ENCODE assay signal across 8 cellular contexts in genomic region chr6:31945507-31946369, GRCh38. TPM values are rescaled to one million over a fixed set of nuclear protein-coding genes. Genes with fewer than 3 reads are reported as not detected.
DNase-seq lines count a peak whose midpoint lies in the region; ATAC-seq, FAIRE-seq and TF ChIP-seq lines count a peak whose summit lies in the region.

TSS of gene CFB (plus strand) at chr6:31946095. CDS start at chr6:31946222, 127 bp downstream.

- H2BK15ac ChIP-seq in H1 (ENCODE audit: low read length) = 0 out of 2 replicates have a peak within 1 kb of the TSS, but pooled peaks have one; percentile 29

- H4K20me1 ChIP-seq in H1 (replicated peaks in 1 of 2; ENCODE audit: control insufficient read depth in 1 of 2, insufficient read depth in 2 of 2, low read length in 2 of 2) = no peaks in the 10 kb centered on the region

- H3K27ac ChIP-seq in A549 = peak within 1 kb of the TSS; percentile 61 to 83; a peak in 5 of 6 replicates
- H3K27ac ChIP-seq in H1 (ENCODE audit: low read depth, low read length) = no peak within 1 kb of the TSS
- peak within 1 kb of the TSS; percentile 64 for H3K27ac ChIP-seq in muscle layer of colon (ENCODE audit: low read depth, low read length)

- TF ChIP-seq CTCF in A549 (IDR thresholded peaks at IDR 0.05) = no peak
- no peak for TF ChIP-seq CTCF in H1 (IDR thresholded peaks at IDR 0.05; ENCODE audit: control extremely low read depth in 1 of 3, insufficient read depth in 1 of 3, low read depth in 1 of 3, low read length in 3 of 3)

- no peak within 1 kb of the TSS for H2BK20ac ChIP-seq in H1 (ENCODE audit: low read length)

- H3K18ac ChIP-seq in H1 (ENCODE audit: extremely low read depth, low read length) = no peak within 1 kb of the TSS

- CTCF ChIA-PET in A549 (lab: Yijun Ruan, JAX) = interaction anchor here (0.6 kb wide), 1 partner anchor 51 kb away, joined by 3 read pairs; no protein-coding TSS in a partner anchor
- CTCF ChIA-PET in H1 (lab: Charles Lee; ENCODE audit: partially characterized antibody) = interaction anchor here (0.7 to 2.0 kb wide), 6 partner anchors 10 to 102 kb away, joined by 3 to 6 read pairs (median 3); no protein-coding TSS in a partner anchor

- no peak within 1 kb of the TSS for H3K4ac ChIP-seq in H1 (replicated peaks; ENCODE audit: insufficient read length, low read depth, low read length)

- H3K4me1 ChIP-seq in A549 = peaks cover 25% of the 10 kb centered on the region
- peaks cover 0 to 2% (median 0%) of the 10 kb centered on the region in 4 experiments; a peak in 1 of 7 replicates for H3K4me1 ChIP-seq in H1 (replicated peaks in 1 of 4; ENCODE audit: control insufficient read depth in 3 of 4, insufficient read depth in 4 of 4, low read length in 3 of 4)
- peaks cover 10% of the 10 kb centered on the region for H3K4me1 ChIP-seq in muscle layer of colon (ENCODE audit: insufficient read depth, low read length)

- 35% methylated on average over 10 of the region's 11 CpGs for WGBS in A549 (ENCODE audit: missing lambda C conversion rate)
- WGBS in H1 (ENCODE audit: extremely low coverage in 1 of 2, insufficient coverage in 1 of 2, insufficient read length in 1 of 2, insufficient replicate concordance in 2 of 2, low coverage in 1 of 2, low lambda C conversion rate in 2 of 2, missing lambda C conversion rate in 1 of 2), 2 experiments = 79% methylated on average over 11 of the region's 11 CpGs; no CpG with 5 or more reads in 1 of the 2 experiments

- no peaks in the 10 kb centered on the region for H3K23me2 ChIP-seq in H1 (ENCODE audit: low read depth, low read length)

- H3K36me3 ChIP-seq in H1 (ENCODE audit: control insufficient read depth in 2 of 4, insufficient read depth in 4 of 4, low read length in 3 of 4) (peaks cover 0 to under 1% (median 0%) of the 10 kb centered on the region in 4 experiments; a peak in 1 of 8 replicates), muscle layer of colon (ENCODE audit: insufficient read depth, low read length) (no peaks in the 10 kb centered on the region)

- peak within 1 kb of the TSS; percentile 70 for H3K4me2 ChIP-seq in A549
- no peak within 1 kb of the TSS for H3K4me2 ChIP-seq in H1 (ENCODE audit: insufficient read depth in 1 of 2, low read depth in 2 of 2, low read length in 2 of 2)

- ATAC-seq in A549 = peak; percentile 64 to 81
- ATAC-seq in HG03571 (IDR thresholded peaks at IDR 0.05; ENCODE audit: unreplicated experiment) = no peak

- TF ChIP-seq POLR2A in A549 (IDR thresholded peaks at IDR 0.05; ENCODE audit: low read length) = no peak
- no peak for TF ChIP-seq POLR2A in H1 (IDR thresholded peaks at IDR 0.05; ENCODE audit: control extremely low read depth in 1 of 2, low read depth in 2 of 2, low read length in 2 of 2)

- no peak within 1 kb of the TSS for H3K27ac Mint-ChIP-seq in immature natural killer cell

- H3K9me3 ChIP-seq in A549 (no peaks in the 10 kb centered on the region), H1 (ENCODE audit: insufficient read depth in 2 of 2, low read depth in 1 of 2, low read length in 1 of 2) (no peaks in the 10 kb centered on the region), muscle layer of colon (ENCODE audit: low read length) (no peaks in the 10 kb centered on the region)

- H3K36me3 Mint-ChIP-seq in immature natural killer cell = peaks cover 0 to 3% (median 0%) of the 10 kb centered on the region in 3 donors

- H3K79me2 ChIP-seq in H1 (ENCODE audit: control insufficient read depth in 1 of 2, insufficient read depth in 2 of 2, low read length in 2 of 2) = no peaks in the 10 kb centered on the region

- H3K4me1 Mint-ChIP-seq in immature natural killer cell = no peaks in the 10 kb centered on the region

- no peak within 1 kb of the TSS for H2BK120ac ChIP-seq in H1 (replicated peaks; ENCODE audit: low read depth, low read length)

- no peak within 1 kb of the TSS for H3K4me3 Mint-ChIP-seq in immature natural killer cell

- H3K23ac ChIP-seq in H1 (ENCODE audit: insufficient read length) = no peak within 1 kb of the TSS

- no peak within 1 kb of the TSS for H3K14ac ChIP-seq in H1 (ENCODE audit: insufficient read length)

- peaks cover 0 to 11% (median 2%) of the 10 kb centered on the region in 4 experiments; a peak in 3 of 7 replicates for H3K27me3 ChIP-seq in H1 (replicated peaks in 1 of 4; ENCODE audit: control insufficient read depth in 3 of 4, extremely low read depth in 1 of 4, insufficient read depth in 3 of 4, low read length in 3 of 4)
- no peaks in the 10 kb centered on the region for H3K27me3 ChIP-seq in muscle layer of colon (ENCODE audit: control insufficient read depth in 1 of 2, insufficient read depth in 2 of 2, low read length in 2 of 2)

- no peak within 1 kb of the TSS for H2BK12ac ChIP-seq in H1 (ENCODE audit: low read depth, low read length)

- no peak within 1 kb of the TSS for H2AK5ac ChIP-seq in H1 (ENCODE audit: low read depth, low read length)

- H3K9me3 Mint-ChIP-seq in immature natural killer cell = no peaks in the 10 kb centered on the region

- no peak for TF ChIP-seq EP300 in A549 (IDR thresholded peaks at IDR 0.05)
- no peak for TF ChIP-seq EP300 in H1 (IDR thresholded peaks at IDR 0.05; ENCODE audit: borderline replicate concordance in 1 of 2, low read depth in 2 of 2, low read length in 2 of 2)

- peak; percentile 41 to 57 for DNase-seq in A549 (ENCODE audit: low read depth in 1 of 2, low spot score in 1 of 2)
- DNase-seq in LoVo (ENCODE audit: low spot score) = peak; percentile 58
- no peak for DNase-seq in H1 (ENCODE audit: low read depth in 1 of 2, low spot score in 2 of 2)
- no peak for DNase-seq in NCI-H345 (lab: John Stamatoyannopoulos, UW)
- DNase-seq in middle frontal gyrus (ENCODE audit: extremely low spot score, low spot score) = no peak
- no peak for DNase-seq in immature natural killer cell

- no peak within 1 kb of the TSS for H3K4me3 ChIP-seq in A549
- H3K4me3 ChIP-seq in H1 (ENCODE audit: extremely low read depth in 1 of 4, insufficient read depth in 2 of 4, low read depth in 3 of 4, low read length in 4 of 4) = no peak within 1 kb of the TSS
- H3K4me3 ChIP-seq in muscle layer of colon (ENCODE audit: low read depth in 1 of 2, low read length in 2 of 2) = peak within 1 kb of the TSS in 1 of 2 donors; percentile 22

- no peak for FAIRE-seq in A549 (lab: Jason Lieb, UNC)
- FAIRE-seq in H1 (lab: Jason Lieb, UNC) = no peak

- H4K91ac ChIP-seq in H1 (replicated peaks; ENCODE audit: insufficient read length, low read length) = no peak within 1 kb of the TSS

- H2BK5ac ChIP-seq in H1 (ENCODE audit: low read depth, low read length) = no peak within 1 kb of the TSS

- TF ChIP-seq RAD21 in A549 (conservative IDR thresholded peaks at IDR 0.05 in 1 of 2, IDR thresholded peaks at IDR 0.05 in 1 of 2) (no peak), H1 (IDR thresholded peaks at IDR 0.05 in 1 of 2, conservative IDR thresholded peaks at IDR 0.05 in 1 of 2; ENCODE audit: low read depth in 2 of 2, low read length in 2 of 2) (no peak)

- no peak within 1 kb of the TSS for H4K5ac ChIP-seq in H1 (ENCODE audit: insufficient read length, low read depth, low read length)

- H3K9ac ChIP-seq in H1 (replicated peaks in 1 of 4; ENCODE audit: extremely low read depth in 1 of 4, low read depth in 3 of 4, low read length in 3 of 4) (no peak within 1 kb of the TSS), muscle layer of colon (ENCODE audit: low read length) (no peak within 1 kb of the TSS)

- H3K79me1 ChIP-seq in H1 (ENCODE audit: low read depth, low read length) = no peaks in the 10 kb centered on the region

- H2AFZ ChIP-seq in H1 (ENCODE audit: low read length) = no peak within 1 kb of the TSS

- H4K8ac ChIP-seq in H1 (ENCODE audit: extremely low read depth, insufficient read depth, low read length) = peak within 1 kb of the TSS; percentile 64; the same call in 1 of the 2 replicates

- POLR2A ChIA-PET in A549 (lab: Yijun Ruan, JAX) = interaction anchor here (1.0 to 1.6 kb wide), 2 partner anchors 43 to 48 kb away, joined by 5 to 14 read pairs; partner anchors contain the start of gene EHMT2
- POLR2A ChIA-PET in H1 (lab: Charles Lee; ENCODE audit: partially characterized antibody) = interaction anchor here (0.6 to 3.4 kb wide), 14 partner anchors 9 to 282 kb away, joined by 3 to 16 read pairs (median 4); partner anchors contain the start of genes DXO, NELFE and SKIC2

- no peak within 1 kb of the TSS for H3K56ac ChIP-seq in H1 (replicated peaks; ENCODE audit: insufficient read length, low read depth, low read length)

- peaks cover 2 to 17% (median 9%) of the 10 kb centered on the region in 3 donors for H3K27me3 Mint-ChIP-seq in immature natural killer cell (ENCODE audit: low read depth in 3 of 3)

TF ChIP-seq in A549, 52 proteins besides CTCF, POLR2A, EP300 and RAD21:
- no peak for TF ChIP-seq MAX (IDR thresholded peaks at IDR 0.05)

TF ChIP-seq in H1, 55 proteins besides CTCF, POLR2A, EP300 and RAD21 (continues in another document):
- no peak for TF ChIP-seq SIRT6 (IDR thresholded peaks at IDR 0.05; ENCODE audit: low read length)
- TF ChIP-seq ATF3 (IDR thresholded peaks at IDR 0.05; ENCODE audit: insufficient read depth, low read depth, low read length) = no peak
- no peak for TF ChIP-seq TAF7 (optimal IDR thresholded peaks at IDR 0.05; ENCODE audit: borderline replicate concordance, low read depth, low read length)
- TF ChIP-seq HDAC6 (IDR thresholded peaks at IDR 0.05; ENCODE audit: low read depth, low read length) = no peak
- TF ChIP-seq ASH2L (IDR thresholded peaks at IDR 0.05; ENCODE audit: low read length) = no peak
- no peak for TF ChIP-seq CBX8 (IDR thresholded peaks at IDR 0.05; ENCODE audit: borderline replicate concordance, low read depth, low read length)

RNA-seq across cellular contexts. Expression of gene CFB, which starts in this region (rescaled TPM):
- polyA plus RNA-seq in A549 (2011; rRNA removed) (5.6 and 8.6 TPM in 2 replicates), A549 (2017; fragmentation: RNase III; extraction: RNeasy Plus Mini Kit Qiagen cat#74134 plus additional on column Dnase treatment) (2.7 to 4.9 TPM (median 4.4 TPM) in 3 replicates), H1 (2011; rRNA removed) (0.09 and 0.20 TPM in 2 replicates), immature natural killer cell (under 1 TPM in 1 of 3 donors, not detected in 2; 0.27 TPM)
- 0.33 and 0.54 TPM in 2 replicates for polyA plus RNA-seq in A549 (2012; cell fraction: cytosol; rRNA removed)
- 2.3 and 3.0 TPM in 2 replicates for polyA plus RNA-seq in A549 (2012; cell fraction: nucleus; rRNA removed)
- 8.3 and 8.6 TPM in 2 replicates for polyA minus RNA-seq in A549 (2011; rRNA and poly(A)+ RNA removed)
- total RNA-seq in H1 (2021; fragmentation: NEBNext Ultra II Directional; extraction: Animal tissue kit (Norgen Biotek cat#: 25700)) = not detected in 2 replicates
- 0.94 TPM for polyA plus RNA-seq in H1 (2011; cell fraction: cytosol; rRNA removed)
- 1.1 TPM for polyA plus RNA-seq in H1 (2011; cell fraction: nucleus; rRNA removed)
- 0.13 to 0.36 TPM (median 0.30 TPM) in 4 replicates for polyA plus RNA-seq in H1 (2012, experiment 1 of 2)
- 0.54 TPM for polyA plus RNA-seq in H1 (2012, experiment 2 of 2)
- 0.14 TPM for polyA plus RNA-seq in H1 (2013, experiment 1 of 2)
- not detected for polyA plus RNA-seq in H1 (2013, experiment 2 of 2)
- polyA minus RNA-seq in H1 (2011; rRNA and poly(A)+ RNA removed) = 0.66 TPM in 1 of 2 replicates, not detected in the other
- polyA minus RNA-seq in H1 (2011; cell fraction: cytosol; rRNA and poly(A)+ RNA removed) = 1.8 TPM
- 2.4 TPM for polyA minus RNA-seq in H1 (2011; cell fraction: nucleus; rRNA and poly(A)+ RNA removed)

Comparison
In these comparisons a context has a peak if more than half of its experiments do, and no peak if none do; other contexts are left out.
1. DNase-seq: peak in A549 (2 of 2) and LoVo (single experiment); none in H1 (0 of 2), NCI-H345 (single experiment), middle frontal gyrus (single experiment) and immature natural killer cell (0 of 3).